8 cellular contexts compared by ENCODE assay signal in genomic region chr1:21999645-22000044, GRCh38. TPM values are rescaled to one million over a fixed set of nuclear protein-coding genes. Genes with fewer than 3 reads are reported as not detected.
DNase-seq lines count a peak whose midpoint lies in the region; ATAC-seq, FAIRE-seq and TF ChIP-seq lines count a peak whose summit lies in the region.
"Not testable (repeated sequence)": the region's sequence is repeated elsewhere in the genome, so short reads cannot be mapped to it uniquely, and the experiment has no call there.
"Had no signal": no experiment of that assay in that cellular context is flagged by ENCODE, and none has a peak within 500 bp of the region (broad histone marks: within the 10 kb centered on the region; RNA-seq: fewer than 3 reads in every experiment).

No MANE protein-coding gene starts in this region.

- H3K4me1 ChIP-seq in Caco-2; right cardiac atrium (ENCODE audit: control insufficient read depth, insufficient read depth, low read length): not testable (repeated sequence)
- H3K4me1 ChIP-seq in pancreas = peaks cover 0 to 21% (median 7%) of the 10 kb centered on the region in 3 donors

- peak; percentile 19 to 50 for DNase-seq in Caco-2
- peak; percentile 37 to 83 (median 78) for DNase-seq in NCI-H1417 (lab: John Stamatoyannopoulos, UW)
- peak; percentile 81 for DNase-seq in NCI-H69 (lab: John Stamatoyannopoulos, UW)
- peak; percentile 68 for DNase-seq in WERI-Rb-1
- not testable (repeated sequence) for DNase-seq in right cardiac atrium
- DNase-seq in pancreas = peak in 5 of 6 donors; percentile 86 to 93 (median 88)

- not testable (repeated sequence) for BruUV-seq in Caco-2 (replicated peaks; lab: Mats Ljungman, UMichigan)

- not testable (repeated sequence) for H3K27me3 Mint-ChIP-seq in Caco-2 (ENCODE audit: insufficient read depth, unreplicated experiment)

- FAIRE-seq in pancreas (lab: Jason Lieb, UNC) = not testable (repeated sequence)

- peak; percentile 69 for ATAC-seq in esophagus mucosa
- peak; percentile 70 to 71 for ATAC-seq in right cardiac atrium
- peak; percentile 47 to 74 (median 66) for ATAC-seq in pancreas

- not testable (repeated sequence) for H3K4me3 Mint-ChIP-seq in Caco-2 (ENCODE audit: unreplicated experiment)

- TF ChIP-seq CTCF in Caco-2 (IDR thresholded peaks at IDR 0.05; ENCODE audit: insufficient read depth in 1 of 2, low read depth in 1 of 2, low read length in 1 of 2, severe bottlenecking in 1 of 2, unreplicated experiment in 1 of 2); WERI-Rb-1 (IDR thresholded peaks at IDR 0.05; ENCODE audit: low read depth, low read length); pancreas (IDR thresholded peaks at IDR 0.05): not testable (repeated sequence)

- not testable (repeated sequence) for H3K27me3 ChIP-seq in Caco-2 (replicated peaks; ENCODE audit: control insufficient read depth, insufficient read depth, low read length); WERI-Rb-1 (ENCODE audit: insufficient read depth, low read depth, severe bottlenecking); right cardiac atrium (ENCODE audit: control insufficient read depth, insufficient read depth); pancreas

- not testable (repeated sequence) for H3K36me3 ChIP-seq in Caco-2 (ENCODE audit: control insufficient read depth, insufficient read depth, low read length); WERI-Rb-1
- peaks cover 0 to 17% (median 0%) of the 10 kb centered on the region in 3 donors for H3K36me3 ChIP-seq in pancreas

- not testable (repeated sequence) for H3K27ac Mint-ChIP-seq in Caco-2 (ENCODE audit: unreplicated experiment)

- POLR2A ChIA-PET in Caco-2 (lab: Charles Lee) = not testable (repeated sequence)

- intact Hi-C loops in Caco-2 (cut with micrococcal nuclease; ENCODE audit: unreplicated experiment); right cardiac atrium (cut with DNase I); pancreas (cut with DNase I): not testable (repeated sequence)

- H3K4me1 Mint-ChIP-seq in Caco-2 (ENCODE audit: low read depth, unreplicated experiment) = not testable (repeated sequence)

- H3K9me3 ChIP-seq in Caco-2; WERI-Rb-1 (ENCODE audit: severe bottlenecking); right cardiac atrium (ENCODE audit: control insufficient read depth, low read length); pancreas: not testable (repeated sequence)

- H3K36me3 Mint-ChIP-seq in Caco-2 (ENCODE audit: insufficient read depth, unreplicated experiment) = not testable (repeated sequence)

- not testable (repeated sequence) for H3K27ac ChIP-seq in WERI-Rb-1; right cardiac atrium (ENCODE audit: low read length)
- H3K27ac ChIP-seq in pancreas = peak overlapping the region; percentile 49 to 84 (median 74)

- H3K4me3 ChIP-seq in Caco-2 (ENCODE audit: low read depth, low read length); WERI-Rb-1 (ENCODE audit: low read depth, low read length); right cardiac atrium (ENCODE audit: low read length); pancreas: not testable (repeated sequence)

- not testable (repeated sequence) for H3K9me3 Mint-ChIP-seq in Caco-2 (ENCODE audit: unreplicated experiment)

- 36% methylated on average over 7 of the region's 7 CpGs for WGBS in right cardiac atrium
- WGBS in pancreas, 2 donors = 9 to 13% methylated on average over 7 of the region's 7 CpGs

- CTCF ChIA-PET in Caco-2 (lab: Charles Lee) = not testable (repeated sequence)

RNA-seq across cellular contexts. Expression of gene CELA3A, which starts 1.8 kb away (rescaled TPM):
- total RNA-seq in Caco-2 (2022) (not detected in 2 replicates), esophagus mucosa (not detected), right cardiac atrium (under 1 TPM in 1 of 4 donors, not detected in 3; 0.86 TPM), pancreas (over 10,000 TPM; 17,183 to 55,024 (median 35,269) TPM)
- polyA plus RNA-seq in right cardiac atrium (not detected), pancreas (over 10,000 TPM; 21,682 to 31,636 TPM)
- total RNA-seq: PC-9 had no signal

RNA-seq across cellular contexts. Expression of gene CELA3B, which starts 22.8 kb away (rescaled TPM):
- total RNA-seq in Caco-2 (2022) = not detected in 2 replicates
- total RNA-seq in esophagus mucosa = not detected
- under 1 TPM in 1 of 4 donors, not detected in 3; 0.53 TPM for total RNA-seq in right cardiac atrium
- 0.09 TPM for polyA plus RNA-seq in right cardiac atrium
- over 10,000 TPM in 4 of 6 donors, 1,000 to 10,000 TPM in 2; 2,923 to 21,242 (median 14,470) TPM for total RNA-seq in pancreas
- polyA plus RNA-seq in pancreas = over 10,000 TPM in 1 of 2 donors, 1,000 to 10,000 TPM in 1; 6,851 to 15,141 TPM
- total RNA-seq: PC-9 had no signal

RNA-seq across cellular contexts. Expression of gene CDC42, which starts 52.9 kb away (rescaled TPM):
- total RNA-seq in Caco-2 (2022) (240 and 251 TPM in 2 replicates), esophagus mucosa (208 TPM), right cardiac atrium (100 to 1,000 TPM; 121 to 178 (median 133) TPM), pancreas (100 to 1,000 TPM in 2 of 6 donors, 10 to 100 TPM in 4; 43.0 to 128 (median 63.4) TPM)
- polyA plus RNA-seq in right cardiac atrium (92.1 TPM), pancreas (10 to 100 TPM; 36.6 to 80.5 TPM)

Comparison
In these comparisons a context has a peak if more than half of its experiments do, and no peak if none do; other contexts are left out.
1. RNA of gene CELA3A, which starts 1.8 kb away (total RNA-seq): 17,183 to 55,024 TPM in pancreas; not detected in esophagus mucosa (single experiment), not detected in Caco-2 and 0.86 TPM in right cardiac atrium; every median in the first group is over 1,000 times any median in the second.
2. RNA of gene CELA3B, which starts 22.8 kb away (total RNA-seq): 2,923 to 21,242 TPM in pancreas; not detected in Caco-2, not detected in esophagus mucosa (single experiment) and 0.53 TPM in right cardiac atrium; every median in the first group is over 1,000 times any median in the second.
3. Peak in every context shown above with its lines, with median percentiles within 50 percentile points of each other: ATAC-seq.